Comparison of ENCODE assay signal across 10 cellular contexts in the genomic region with DNA sequence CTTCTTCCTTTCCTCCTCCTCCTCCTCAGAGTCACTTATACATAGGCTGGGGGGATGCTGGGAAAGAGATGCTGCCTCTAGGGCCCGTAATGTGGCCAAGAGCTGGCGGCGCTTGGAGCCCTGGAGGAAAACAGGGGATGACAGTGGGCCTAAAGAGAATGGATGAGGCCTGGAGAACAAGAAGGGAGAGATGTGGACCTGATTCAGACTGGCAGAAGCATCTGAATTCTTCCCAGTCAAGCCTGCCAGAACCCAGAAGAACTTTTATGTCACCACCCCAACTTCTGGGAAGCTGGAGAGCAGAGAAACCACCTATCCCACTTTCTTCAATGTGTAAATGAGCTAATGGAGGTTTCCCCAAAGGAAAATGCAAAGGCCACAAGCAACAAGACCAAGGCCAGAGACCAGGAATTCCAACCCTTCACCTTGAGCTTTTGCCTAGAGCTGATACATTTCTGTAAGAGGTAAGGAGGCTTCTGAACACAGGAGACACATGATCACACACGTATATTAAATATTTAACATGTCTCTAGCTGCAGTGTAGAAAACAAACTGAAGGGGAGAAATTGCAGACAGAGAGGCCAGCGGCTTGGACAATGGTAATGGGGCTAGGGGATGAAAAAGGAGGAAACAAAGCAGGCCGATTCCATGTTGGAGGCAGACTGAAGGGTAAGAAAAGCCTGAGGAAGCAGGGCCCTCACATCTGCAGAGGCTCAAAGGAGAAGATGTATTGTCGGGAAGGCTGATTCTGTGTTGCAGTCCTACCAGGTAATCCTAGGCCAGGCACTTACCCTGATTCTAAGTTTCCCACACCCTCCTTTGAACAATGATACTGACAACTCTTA. TPM values are rescaled to one million over a fixed set of nuclear protein-coding genes. Genes with fewer than 3 reads are reported as not detected.
DNase-seq lines count a peak whose midpoint lies in the region; ATAC-seq and TF ChIP-seq lines count a peak whose summit lies in the region.
"Had no signal": no experiment of that assay in that cellular context is flagged by ENCODE, and none has a peak within 500 bp of the region (broad histone marks: within the 10 kb centered on the region; RNA-seq: fewer than 3 reads in every experiment).

No MANE protein-coding gene starts in this region.

- H3K4me1 ChIP-seq in KMS-11 (ENCODE audit: low read depth, poor library complexity, severe bottlenecking) (peaks cover 36% of the 10 kb centered on the region), ectodermal cell (ENCODE audit: control insufficient read depth, insufficient read depth, low read length) (peaks cover 26% of the 10 kb centered on the region)

- H3K4me2 ChIP-seq in KMS-11, result peak overlapping the region; percentile 82

- H3K4me1 Mint-ChIP-seq in naive thymus-derived CD8-positive, alpha-beta T cell, result peaks cover 23 to 35% (median 30%) of the 10 kb centered on the region in 4 donors

- WGBS in ectodermal cell, 2 experiments, result 75 to 76% methylated on average over 6 to 7 of the region's 7 CpGs

- peak overlapping the region; percentile 99 for H3K4me3 ChIP-seq in AG10803 (ENCODE audit: low read length)
- H3K4me3 ChIP-seq in KMS-11 (IDR thresholded peaks at IDR 0.05; ENCODE audit: insufficient read depth, low read depth, low read length), result peak overlapping the region; percentile 11
- peak overlapping the region; percentile 57 for H3K4me3 ChIP-seq in ectodermal cell (ENCODE audit: insufficient read depth, low read depth, low read length)

- no peak overlapping the region for H3K4me3 Mint-ChIP-seq in naive thymus-derived CD8-positive, alpha-beta T cell

- peaks cover under 1 to 40% (median 7%) of the 10 kb centered on the region in 3 donors for H3K36me3 Mint-ChIP-seq in naive thymus-derived CD8-positive, alpha-beta T cell

- H3K9me3 ChIP-seq in ectodermal cell (ENCODE audit: control insufficient read depth, low read length), result no peaks in the 10 kb centered on the region

- H3K36me3 ChIP-seq in KMS-11 (ENCODE audit: insufficient read depth) (no peaks in the 10 kb centered on the region; the same call in 1 of the 2 replicates), ectodermal cell (ENCODE audit: control insufficient read depth, insufficient read depth, low read length) (peaks cover 21% of the 10 kb centered on the region)

- ATAC-seq in naive thymus-derived CD8-positive, alpha-beta T cell, result no peak
- no peak for ATAC-seq in HG03135 (IDR thresholded peaks at IDR 0.05; ENCODE audit: unreplicated experiment)
- ATAC-seq in HG03175 (IDR thresholded peaks at IDR 0.05; ENCODE audit: unreplicated experiment), result no peak

- H3K27ac Mint-ChIP-seq in naive thymus-derived CD8-positive, alpha-beta T cell, result peak overlapping the region in 7 of 10 donors; percentile 33 to 86 (median 83)

- no peaks in the 10 kb centered on the region for H3K27me3 Mint-ChIP-seq in naive thymus-derived CD8-positive, alpha-beta T cell
- H3K27me3 Mint-ChIP-seq: IgD-negative memory B cell, naive B cell had no signal

- H4K20me1 ChIP-seq in KMS-11 (ENCODE audit: insufficient read depth), result no peaks in the 10 kb centered on the region

- TF ChIP-seq CTCF in AG10803 (conservative IDR thresholded peaks at IDR 0.05; ENCODE audit: low read length), result no peak; the same call in 1 of the 2 replicates
- TF ChIP-seq CTCF in KMS-11 (conservative IDR thresholded peaks at IDR 0.05; ENCODE audit: low read depth, low read length), result no peak

- H3K9ac ChIP-seq in KMS-11, result peak overlapping the region; percentile 84; the same call in 1 of the 2 replicates

- H3K9me3 Mint-ChIP-seq in naive thymus-derived CD8-positive, alpha-beta T cell, result no peaks in the 10 kb centered on the region
- H3K9me3 Mint-ChIP-seq: IgD-negative memory B cell, naive B cell had no signal

- no peak overlapping the region for H2AFZ ChIP-seq in KMS-11 (ENCODE audit: low read depth)

- DNase-seq in AG10803 (ENCODE audit: low read depth) (no peak), NCI-H1930 (lab: John Stamatoyannopoulos, UW) (no peak), RPMI8226 (no peak)
- DNase-seq in naive thymus-derived CD8-positive, alpha-beta T cell, result no peak
- DNase-seq: naive B cell had no signal

- POLR2A ChIA-PET in naive thymus-derived CD8-positive, alpha-beta T cell (lab: Charles Lee), result interaction anchor here (0.5 to 6.8 kb wide), 7 partner anchors 10 to 224 kb away, joined by 4 to 108 read pairs (median 15); a partner anchor contains a TSS

- H3K27ac ChIP-seq in KMS-11 (no peak overlapping the region), ectodermal cell (ENCODE audit: insufficient read depth, low read depth, low read length, poor library complexity, severe bottlenecking) (no peak overlapping the region)

- H3K79me2 ChIP-seq in KMS-11 (ENCODE audit: insufficient read depth, low read depth), result peaks cover 67% of the 10 kb centered on the region

- no peaks in the 10 kb centered on the region for H3K27me3 ChIP-seq in KMS-11 (ENCODE audit: insufficient read depth, low read depth)
- H3K27me3 ChIP-seq in ectodermal cell (ENCODE audit: control insufficient read depth, insufficient read depth, low read length, poor library complexity, severe bottlenecking), result no peaks in the 10 kb centered on the region

RNA-seq across cellular contexts. Expression of a gene that starts 1.1 kb away (rescaled TPM):
- polyA plus RNA-seq in ectodermal cell (2013, experiment 1 of 4), result 14.4 TPM
- polyA plus RNA-seq in ectodermal cell (2013, experiment 2 of 4), result 13.6 TPM
- polyA plus RNA-seq in ectodermal cell (2013, experiment 3 of 4), result 8.8 TPM
- polyA plus RNA-seq in ectodermal cell (2013, experiment 4 of 4), result 11.9 TPM
- total RNA-seq in naive thymus-derived CD8-positive, alpha-beta T cell, result 10 to 100 TPM; 35.3 to 35.7 TPM
- 10 to 100 TPM; 17.8 to 25.9 (median 20.9) TPM for polyA plus RNA-seq in naive thymus-derived CD8-positive, alpha-beta T cell

RNA-seq across cellular contexts. Expression of a gene that starts 1.3 kb away (rescaled TPM):
- 132 TPM for polyA plus RNA-seq in ectodermal cell (2013, experiment 1 of 4)
- polyA plus RNA-seq in ectodermal cell (2013, experiment 2 of 4), result 133 TPM
- 98.0 TPM for polyA plus RNA-seq in ectodermal cell (2013, experiment 3 of 4)
- 109 TPM for polyA plus RNA-seq in ectodermal cell (2013, experiment 4 of 4)
- total RNA-seq in naive thymus-derived CD8-positive, alpha-beta T cell, result 10 to 100 TPM; 88.5 to 93.5 TPM
- polyA plus RNA-seq in naive thymus-derived CD8-positive, alpha-beta T cell, result 10 to 100 TPM; 63.7 to 72.5 (median 68.5) TPM

RNA-seq across cellular contexts. Expression of a gene that starts 9.7 kb away (rescaled TPM):
- polyA plus RNA-seq in ectodermal cell (2013, experiment 1 of 4), result 195 TPM
- polyA plus RNA-seq in ectodermal cell (2013, experiment 2 of 4), result 211 TPM
- polyA plus RNA-seq in ectodermal cell (2013, experiment 3 of 4), result 209 TPM
- 246 TPM for polyA plus RNA-seq in ectodermal cell (2013, experiment 4 of 4)
- 100 to 1,000 TPM; 107 to 116 TPM for total RNA-seq in naive thymus-derived CD8-positive, alpha-beta T cell
- polyA plus RNA-seq in naive thymus-derived CD8-positive, alpha-beta T cell, result 100 to 1,000 TPM; 247 to 332 (median 249) TPM

RNA-seq across cellular contexts. Expression of a gene that starts 16.9 kb away (rescaled TPM):
- polyA plus RNA-seq in ectodermal cell (2013, experiment 1 of 4), result 65.5 TPM
- 73.3 TPM for polyA plus RNA-seq in ectodermal cell (2013, experiment 2 of 4)
- 54.6 TPM for polyA plus RNA-seq in ectodermal cell (2013, experiment 3 of 4)
- 63.3 TPM for polyA plus RNA-seq in ectodermal cell (2013, experiment 4 of 4)
- 100 to 1,000 TPM; 130 TPM for total RNA-seq in naive thymus-derived CD8-positive, alpha-beta T cell
- polyA plus RNA-seq in naive thymus-derived CD8-positive, alpha-beta T cell, result 100 to 1,000 TPM in 1 of 3 donors, 10 to 100 TPM in 2; 84.8 to 107 (median 85.1) TPM

RNA-seq across cellular contexts. Expression of a gene that starts 53.3 kb away (rescaled TPM):
- 14.4 TPM for polyA plus RNA-seq in ectodermal cell (2013, experiment 1 of 4)
- polyA plus RNA-seq in ectodermal cell (2013, experiment 2 of 4), result 19.5 TPM
- 16.7 TPM for polyA plus RNA-seq in ectodermal cell (2013, experiment 3 of 4)
- polyA plus RNA-seq in ectodermal cell (2013, experiment 4 of 4), result 19.3 TPM
- total RNA-seq in naive thymus-derived CD8-positive, alpha-beta T cell, result 10 to 100 TPM; 14.4 to 14.9 TPM
- polyA plus RNA-seq in naive thymus-derived CD8-positive, alpha-beta T cell, result 1 to 10 TPM; 2.2 to 6.1 (median 2.9) TPM

Comparison
In these comparisons a context has a peak if more than half of its experiments do, and no peak if none do; other contexts are left out.
1. H3K4me3 ChIP-seq: peak in every context shown above with its lines; median percentile 99 in AG10803; 57 in ectodermal cell; 11 in KMS-11.